Comparison of ENCODE assay signal across 7 cellular contexts in the genomic region with DNA sequence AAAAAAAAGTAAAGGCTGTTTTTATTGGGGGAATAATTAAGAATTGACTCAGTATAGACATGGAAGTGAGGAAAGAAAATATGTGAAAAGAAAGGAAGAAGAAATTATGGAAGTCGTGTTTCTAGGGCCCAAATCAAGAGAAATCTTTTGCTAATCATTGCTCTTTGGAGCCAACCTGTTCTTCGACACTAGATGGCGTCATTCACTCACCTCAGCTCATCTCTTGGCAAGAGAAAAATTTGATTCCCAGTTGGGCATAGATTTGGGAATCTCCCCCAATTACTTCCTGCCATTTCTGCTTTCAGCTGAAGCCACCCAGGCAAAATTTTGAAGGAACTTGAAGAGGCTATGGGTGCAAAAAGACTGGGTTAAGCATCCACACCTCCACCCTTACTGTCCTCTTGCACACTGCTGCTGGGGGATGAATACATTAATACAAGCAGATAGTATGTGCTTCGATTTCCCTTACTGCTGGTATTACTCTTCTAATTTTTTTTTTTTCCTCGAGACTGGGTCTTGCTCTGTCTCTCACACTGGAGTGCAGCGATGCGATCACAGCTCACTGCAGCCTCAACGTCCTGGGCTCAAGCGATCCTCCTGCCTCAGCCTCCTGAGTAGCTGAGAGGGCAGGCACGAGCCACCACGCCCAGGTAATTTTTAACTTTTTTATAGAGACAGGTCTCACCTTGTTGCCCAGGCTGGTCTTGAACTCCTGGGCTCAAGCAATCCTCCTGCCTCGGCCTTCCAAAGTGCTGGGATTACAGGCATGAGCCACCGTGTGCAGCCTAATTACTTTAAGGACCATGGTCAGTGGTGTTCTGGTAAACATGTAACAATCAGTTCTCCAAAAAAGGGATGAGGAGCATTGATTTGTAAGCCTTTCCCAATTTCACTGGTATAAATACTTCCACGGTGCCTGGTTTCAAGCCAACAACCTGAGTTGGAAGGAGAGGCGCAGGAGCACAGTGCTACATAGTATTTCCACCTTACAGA. TPM values are rescaled to one million over a fixed set of nuclear protein-coding genes. Genes with fewer than 3 reads are reported as not detected.
A peak's percentile ranks its signal among the peaks of the same experiment; 100 is the strongest.
DNase-seq lines count a peak whose midpoint lies in the region; ATAC-seq and TF ChIP-seq lines count a peak whose summit lies in the region.

No MANE protein-coding gene starts in this region.

- H3K9ac ChIP-seq in NT2/D1 (ENCODE audit: insufficient read length, low read depth) = no peak overlapping the region

- no peak overlapping the region for H3K27ac Mint-ChIP-seq in chondrocyte (ENCODE audit: unreplicated experiment)

- TF ChIP-seq CTCF in chondrocyte (IDR thresholded peaks at IDR 0.05) (peak; percentile 90), lung (IDR thresholded peaks at IDR 0.05; ENCODE audit: control extremely low read depth, extremely low read depth) (peak; percentile 41)

- no peaks in the 10 kb centered on the region for H3K4me1 Mint-ChIP-seq in chondrocyte (ENCODE audit: low read depth)

- peaks cover 3% of the 10 kb centered on the region for H3K9me3 Mint-ChIP-seq in chondrocyte (ENCODE audit: low read depth)

- H3K27ac ChIP-seq in lung (ENCODE audit: low read depth in 1 of 2, low read length in 1 of 2) = no peak overlapping the region

- H3K27me3 ChIP-seq in NT2/D1 (ENCODE audit: insufficient read depth, insufficient read length) (no peaks in the 10 kb centered on the region), lung (ENCODE audit: control insufficient read depth, insufficient read depth) (no peaks in the 10 kb centered on the region)

- 77 to 81% methylated on average over 15 of the region's 15 CpGs for WGBS in lung, 2 donors

- H3K4me3 ChIP-seq in NT2/D1 (ENCODE audit: insufficient read length, low read depth) = no peak overlapping the region
- H3K4me3 ChIP-seq in lung = no peak overlapping the region

- no peak overlapping the region for H3K4me3 Mint-ChIP-seq in chondrocyte (ENCODE audit: unreplicated experiment)

- H3K27me3 Mint-ChIP-seq in chondrocyte (ENCODE audit: low read depth) = no peaks in the 10 kb centered on the region

- peaks cover 4% of the 10 kb centered on the region for H3K36me3 Mint-ChIP-seq in chondrocyte (ENCODE audit: low read depth)

- H3K9me3 ChIP-seq in NT2/D1 (ENCODE audit: insufficient read depth, low read length) = no peaks in the 10 kb centered on the region
- H3K9me3 ChIP-seq in lung (ENCODE audit: control insufficient read depth in 2 of 2, insufficient read depth in 1 of 2, low read length in 1 of 2) = no peaks in the 10 kb centered on the region

- H3K36me3 ChIP-seq in NT2/D1 (ENCODE audit: insufficient read depth, insufficient read length, low read length) (peaks cover 26% of the 10 kb centered on the region), lung (ENCODE audit: control insufficient read depth in 2 of 2, insufficient read depth in 2 of 2, low read length in 2 of 2) (peaks cover 15% of the 10 kb centered on the region in 2 donors)

- DNase-seq in DMS53 (lab: John Stamatoyannopoulos, UW) = peak; percentile 54
- DNase-seq in HCEC 1CT = peak; percentile 58
- DNase-seq in NT2/D1 (ENCODE audit: low read depth, low spot score) = peak; percentile 36
- no peak for DNase-seq in chondrocyte (ENCODE audit: low spot score)
- no peak for DNase-seq in lung (ENCODE audit: low spot score)
- no peak for DNase-seq in effector CD4-positive, alpha-beta T cell

- H3K4me1 ChIP-seq in NT2/D1 (ENCODE audit: insufficient read depth, insufficient read length) = no peaks in the 10 kb centered on the region
- H3K4me1 ChIP-seq in lung (ENCODE audit: control insufficient read depth in 2 of 2, insufficient read depth in 2 of 2, low read length in 2 of 2) = no peaks in the 10 kb centered on the region

- ATAC-seq in lung (ENCODE audit: insufficient read depth, low FRiP score) = no peak
- no peak for ATAC-seq in HG03097 (IDR thresholded peaks at IDR 0.05; ENCODE audit: low FRiP score, unreplicated experiment)

RNA-seq across cellular contexts. Expression of gene PSMD7, which starts 13.5 kb away (rescaled TPM):
- total RNA-seq in chondrocyte = 76.4 to 85.0 TPM (median 82.4 TPM) in 3 replicates
- total RNA-seq in lung = 10 to 100 TPM; 30.7 to 70.6 TPM
- 100 to 1,000 TPM in 1 of 2 donors, 10 to 100 TPM in 1; 46.7 to 118 TPM for polyA plus RNA-seq in lung

Comparison
In these comparisons a context has a peak if more than half of its experiments do, and no peak if none do; other contexts are left out.
1. DNase-seq: peak in DMS53 (single experiment), HCEC 1CT (single experiment) and NT2/D1 (single experiment); none in chondrocyte (single experiment), lung (single experiment) and effector CD4-positive, alpha-beta T cell (single experiment).